1 cellular context compared by ENCODE assay signal in genomic region chr19:16111909-16112752, GRCh38.
A peak's percentile ranks its signal among the peaks of the same experiment; 100 is the strongest.
TF ChIP-seq lines count a peak whose summit lies in the region.

No MANE protein-coding gene starts in this region.

TF ChIP-seq in HepG2, 621 proteins besides CTCF, POLR2A, EP300 and RAD21 (continued from another document and continues in another):
- no peak for TF ChIP-seq ZFP37 (CRISPR knock-in tag; IDR thresholded peaks at IDR 0.05; ENCODE audit: borderline replicate concordance)
- no peak for TF ChIP-seq GPBP1L1 (CRISPR knock-in tag; IDR thresholded peaks at IDR 0.05)
- TF ChIP-seq RXRB (CRISPR knock-in tag; IDR thresholded peaks at IDR 0.05; ENCODE audit: borderline replicate concordance): no peak
- no peak for TF ChIP-seq KDM6A (CRISPR knock-in tag; IDR thresholded peaks at IDR 0.05; ENCODE audit: low read depth)
- TF ChIP-seq HOMEZ (CRISPR knock-in tag; IDR thresholded peaks at IDR 0.05; ENCODE audit: low read depth): no peak
- peak; percentile 37; the same call in 1 of the 2 replicates for TF ChIP-seq TFDP1 (CRISPR knock-in tag; IDR thresholded peaks at IDR 0.05; ENCODE audit: borderline replicate concordance)
- 0 out of 2 replicates have a peak, but pooled peaks have one; percentile 1 for TF ChIP-seq RBFOX2 (IDR thresholded peaks at IDR 0.05; ENCODE audit: low read depth, low read length)
- TF ChIP-seq CENPX (CRISPR knock-in tag; IDR thresholded peaks at IDR 0.05): no peak
- no peak for TF ChIP-seq NKX3-1 (CRISPR knock-in tag; IDR thresholded peaks at IDR 0.05)
- TF ChIP-seq ZSCAN5A (CRISPR knock-in tag; IDR thresholded peaks at IDR 0.05; ENCODE audit: borderline replicate concordance): no peak
- no peak for TF ChIP-seq SP4 (CRISPR knock-in tag; IDR thresholded peaks at IDR 0.05)
- no peak for TF ChIP-seq REPIN1 (CRISPR knock-in tag; IDR thresholded peaks at IDR 0.05; ENCODE audit: borderline replicate concordance, low read depth)
- TF ChIP-seq KLF15 (CRISPR knock-in tag; IDR thresholded peaks at IDR 0.05; ENCODE audit: borderline replicate concordance): no peak
- TF ChIP-seq MEIS1 (CRISPR knock-in tag; IDR thresholded peaks at IDR 0.05; ENCODE audit: borderline replicate concordance): no peak
- 0 out of 2 replicates have a peak, but pooled peaks have one; percentile 43 for TF ChIP-seq ZNF280B (CRISPR knock-in tag; IDR thresholded peaks at IDR 0.05; ENCODE audit: borderline replicate concordance)
- TF ChIP-seq AKAP8 (CRISPR knock-in tag; IDR thresholded peaks at IDR 0.05): no peak
- TF ChIP-seq ZNF781 (CRISPR knock-in tag; IDR thresholded peaks at IDR 0.05; ENCODE audit: borderline replicate concordance, not compliant biosample characterization): no peak
- no peak for TF ChIP-seq ZMAT3 (CRISPR knock-in tag; conservative IDR thresholded peaks at IDR 0.05)
- TF ChIP-seq RBM39 (IDR thresholded peaks at IDR 0.05; ENCODE audit: low read depth, low read length, poor library complexity, severe bottlenecking): peak; percentile 37
- no peak for TF ChIP-seq POGK (CRISPR knock-in tag; conservative IDR thresholded peaks at IDR 0.05)
- no peak for TF ChIP-seq ZFP36L2 (CRISPR knock-in tag; IDR thresholded peaks at IDR 0.05)
- no peak for TF ChIP-seq ZMYM4 (CRISPR knock-in tag; IDR thresholded peaks at IDR 0.05)
- TF ChIP-seq ZNF772 (CRISPR knock-in tag; IDR thresholded peaks at IDR 0.05): 0 out of 2 replicates have a peak, but pooled peaks have one; percentile 44
- no peak for TF ChIP-seq HINFP (CRISPR knock-in tag; IDR thresholded peaks at IDR 0.05; ENCODE audit: low read depth)
- TF ChIP-seq ZNF276 (CRISPR knock-in tag; IDR thresholded peaks at IDR 0.05; ENCODE audit: low read depth): no peak
- TF ChIP-seq NR2F6 (IDR thresholded peaks at IDR 0.05): no peak
- no peak for TF ChIP-seq NR2F6 (CRISPR knock-in tag; IDR thresholded peaks at IDR 0.05)
- TF ChIP-seq CHD4 (IDR thresholded peaks at IDR 0.05; ENCODE audit: borderline replicate concordance, low read length): peak; percentile 92
- no peak for TF ChIP-seq MLXIP (CRISPR knock-in tag; IDR thresholded peaks at IDR 0.05; ENCODE audit: borderline replicate concordance)
- no peak for TF ChIP-seq ZNF878 (CRISPR knock-in tag; IDR thresholded peaks at IDR 0.05)
- no peak for TF ChIP-seq PLRG1 (conservative IDR thresholded peaks at IDR 0.05)
- TF ChIP-seq USF2 (IDR thresholded peaks at IDR 0.05; ENCODE audit: low read depth, low read length): no peak
- TF ChIP-seq USF2 (CRISPR knock-in tag; IDR thresholded peaks at IDR 0.05; ENCODE audit: borderline replicate concordance): no peak
- TF ChIP-seq ZNF574 (CRISPR knock-in tag; IDR thresholded peaks at IDR 0.05): no peak; the same call in 1 of the 2 replicates
- TF ChIP-seq STAT5B (CRISPR knock-in tag; IDR thresholded peaks at IDR 0.05): no peak
- TF ChIP-seq ZNF33B (CRISPR knock-in tag; IDR thresholded peaks at IDR 0.05): no peak
- no peak for TF ChIP-seq ZNF550 (CRISPR knock-in tag; IDR thresholded peaks at IDR 0.05; ENCODE audit: borderline replicate concordance)
- 0 out of 2 replicates have a peak, but pooled peaks have one; percentile 0 for TF ChIP-seq ZBTB20 (CRISPR knock-in tag; IDR thresholded peaks at IDR 0.05; ENCODE audit: borderline replicate concordance, low read depth)
